ENCODE assay signal across 14 cellular contexts in the genomic region with DNA sequence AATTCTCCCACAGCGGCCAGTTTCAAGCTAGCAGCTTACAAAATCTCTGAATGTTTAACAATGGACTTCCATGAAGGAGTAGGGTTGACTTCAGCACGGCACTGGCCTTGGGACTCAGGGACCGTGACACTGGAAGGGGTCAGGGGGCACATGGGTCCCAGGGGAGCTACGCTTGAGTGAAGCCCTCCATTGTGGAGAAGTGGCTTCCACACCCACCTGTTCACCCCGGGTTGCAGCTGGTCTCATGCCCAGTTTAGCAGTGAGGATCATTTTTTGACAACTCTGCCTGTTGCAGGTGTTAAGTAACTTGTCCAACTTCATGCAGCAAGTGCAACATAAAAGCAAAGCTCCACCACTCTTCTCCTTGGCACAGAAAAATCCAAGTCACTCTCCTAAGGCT.
A peak's percentile ranks its signal among the peaks of the same experiment; 100 is the strongest.
DNase-seq lines count a peak whose midpoint lies in the region; TF ChIP-seq lines count a peak whose summit lies in the region.
"Had no signal": no experiment of that assay in that cellular context is flagged by ENCODE, and none has a peak within 500 bp of the region (broad histone marks: within the 10 kb centered on the region; RNA-seq: fewer than 3 reads in every experiment).

No MANE protein-coding gene starts in this region.

- no peak for TF ChIP-seq CTCF in WI38 (IDR thresholded peaks at IDR 0.05; ENCODE audit: low read depth, low read length)
- no peak for TF ChIP-seq CTCF in suprapubic skin (IDR thresholded peaks at IDR 0.05)

- no peaks in the 10 kb centered on the region for H3K27me3 ChIP-seq in suprapubic skin
- H3K27me3 ChIP-seq: gastroesophageal sphincter had no signal

- peaks cover 6% of the 10 kb centered on the region for H3K4me1 Mint-ChIP-seq in activated CD4-positive, alpha-beta T cell treated with anti-CD3 and anti-CD28 coated beads, Interleukin-2, amount 10 ng/mL, durations not matched to agents 24 days and 14 days

- H3K4me3 ChIP-seq in WI38 (ENCODE audit: low read depth, low read length) (peak overlapping the region; percentile 57), suprapubic skin (peak overlapping the region; percentile 26)
- H3K4me3 ChIP-seq: GM12878 had no signal

- H3K27ac Mint-ChIP-seq in activated CD4-positive, alpha-beta T cell treated with anti-CD3 and anti-CD28 coated beads, Interleukin-2, amount 10 ng/mL, durations not matched to agents 24 days and 14 days = no peak overlapping the region

- no peaks in the 10 kb centered on the region for H3K4me1 ChIP-seq in suprapubic skin
- H3K4me1 ChIP-seq: gastroesophageal sphincter had no signal

- H3K27ac ChIP-seq in suprapubic skin = no peak overlapping the region

- 75% methylated on average over 4 of the region's 5 CpGs for WGBS in suprapubic skin

- no peak for TF ChIP-seq EP300 in suprapubic skin (IDR thresholded peaks at IDR 0.05)

- DNase-seq in activated CD4-positive, alpha-beta T cell treated with anti-CD3 and anti-CD28 coated beads, Interleukin-2, amount 10 ng/mL, durations not matched to agents 24 days and 14 days = no peak
- DNase-seq in activated CD4-positive, alpha-beta T cell treated with anti-CD3 and anti-CD28 coated beads, Interleukin-2, amount 50 U/mL, for 4 hours = no peak
- peak; percentile 11 for DNase-seq in left kidney (ENCODE audit: low read depth, low spot score)
- no peak for DNase-seq in suprapubic skin (ENCODE audit: low spot score in 2 of 2)
- DNase-seq in NOMO-1 treated with dmso at 0.1 percent for 144 hours (lab: John Stamatoyannopoulos, UW; ENCODE audit: unreplicated experiment) = no peak
- no peak for DNase-seq in activated effector memory CD4-positive, alpha-beta T cell treated with anti-CD3 and anti-CD28 coated beads, Interleukin-2, amount 50 U/mL, for 16 hours
- DNase-seq in occipital lobe (lab: John Stamatoyannopoulos, UW) = no peak
- DNase-seq: NCI-H2081 treated with DMSO at 0.1 percent for 48 hours, SW 1271 had no signal

- H3K36me3 ChIP-seq in suprapubic skin = no peaks in the 10 kb centered on the region
- H3K36me3 ChIP-seq: gastroesophageal sphincter had no signal

- intact Hi-C loops in activated CD4-positive, alpha-beta T cell treated with anti-CD3 and anti-CD28 coated beads, Interleukin-2, amount 10 ng/mL, durations not matched to agents 24 days and 14 days (cut with micrococcal nuclease) = no loop called here

- H3K27me3 Mint-ChIP-seq in activated CD4-positive, alpha-beta T cell treated with anti-CD3 and anti-CD28 coated beads, Interleukin-2, amount 10 ng/mL, durations not matched to agents 24 days and 14 days = peaks cover 2% of the 10 kb centered on the region
- H3K27me3 Mint-ChIP-seq: activated naive CD4-positive, alpha-beta T cell treated with anti-CD3 and anti-CD28 coated beads, Interleukin-2, amount 10 ng/mL, durations not matched to agents 7 days and 5 days had no signal

- TF ChIP-seq POLR2A in suprapubic skin (IDR thresholded peaks at IDR 0.05) = no peak

- peak overlapping the region; percentile 63 for H3K4me3 Mint-ChIP-seq in activated CD4-positive, alpha-beta T cell treated with anti-CD3 and anti-CD28 coated beads, Interleukin-2, amount 10 ng/mL, durations not matched to agents 24 days and 14 days

- no peaks in the 10 kb centered on the region for H3K9me3 ChIP-seq in suprapubic skin
- H3K9me3 ChIP-seq: gastroesophageal sphincter had no signal

- no peaks in the 10 kb centered on the region for H3K9me3 Mint-ChIP-seq in activated CD4-positive, alpha-beta T cell treated with anti-CD3 and anti-CD28 coated beads, Interleukin-2, amount 10 ng/mL, durations not matched to agents 24 days and 14 days
- H3K9me3 Mint-ChIP-seq: nephron had no signal

- no peaks in the 10 kb centered on the region for H3K36me3 Mint-ChIP-seq in activated CD4-positive, alpha-beta T cell treated with anti-CD3 and anti-CD28 coated beads, Interleukin-2, amount 10 ng/mL, durations not matched to agents 24 days and 14 days (ENCODE audit: low read depth)
- H3K36me3 Mint-ChIP-seq: activated naive CD4-positive, alpha-beta T cell treated with anti-CD3 and anti-CD28 coated beads, Interleukin-2, amount 10 ng/mL, durations not matched to agents 7 days and 5 days had no signal
